1 cellular context compared by ENCODE assay signal in genomic region chr3:187935623-187936156, GRCh38.
TF ChIP-seq lines count a peak whose summit lies in the region.

No MANE protein-coding gene starts in this region.

TF ChIP-seq in K562, 482 proteins besides CTCF, POLR2A, EP300 and RAD21 (continued from another document):
- no peak for TF ChIP-seq CUX1 (CRISPR knock-in tag; IDR thresholded peaks at IDR 0.05)
